1 cellular context compared by ENCODE assay signal in genomic region chr10:102633282-102633681, GRCh38.
TF ChIP-seq lines count a peak whose summit lies in the region.

No MANE protein-coding gene starts in this region.

TF ChIP-seq in GM23338, 12 proteins besides CTCF, POLR2A, EP300 and RAD21 (continued from another document):
- no peak for TF ChIP-seq REST (IDR thresholded peaks at IDR 0.05; ENCODE audit: unreplicated experiment)
- no peak for TF ChIP-seq ZNF331 (CRISPR knock-in tag; IDR thresholded peaks at IDR 0.05; ENCODE audit: low read depth)
- no peak for TF ChIP-seq EZH2 (IDR thresholded peaks at IDR 0.05; ENCODE audit: low read depth, unreplicated experiment)
- TF ChIP-seq NANOG (IDR thresholded peaks at IDR 0.05; ENCODE audit: borderline replicate concordance), result no peak
- TF ChIP-seq EZH2phosphoT487 (IDR thresholded peaks at IDR 0.05; ENCODE audit: unreplicated experiment), result no peak
TF ChIP-seq in GM23338: peak in this region for 0.
